1 cellular context compared by ENCODE assay signal in the genomic region with DNA sequence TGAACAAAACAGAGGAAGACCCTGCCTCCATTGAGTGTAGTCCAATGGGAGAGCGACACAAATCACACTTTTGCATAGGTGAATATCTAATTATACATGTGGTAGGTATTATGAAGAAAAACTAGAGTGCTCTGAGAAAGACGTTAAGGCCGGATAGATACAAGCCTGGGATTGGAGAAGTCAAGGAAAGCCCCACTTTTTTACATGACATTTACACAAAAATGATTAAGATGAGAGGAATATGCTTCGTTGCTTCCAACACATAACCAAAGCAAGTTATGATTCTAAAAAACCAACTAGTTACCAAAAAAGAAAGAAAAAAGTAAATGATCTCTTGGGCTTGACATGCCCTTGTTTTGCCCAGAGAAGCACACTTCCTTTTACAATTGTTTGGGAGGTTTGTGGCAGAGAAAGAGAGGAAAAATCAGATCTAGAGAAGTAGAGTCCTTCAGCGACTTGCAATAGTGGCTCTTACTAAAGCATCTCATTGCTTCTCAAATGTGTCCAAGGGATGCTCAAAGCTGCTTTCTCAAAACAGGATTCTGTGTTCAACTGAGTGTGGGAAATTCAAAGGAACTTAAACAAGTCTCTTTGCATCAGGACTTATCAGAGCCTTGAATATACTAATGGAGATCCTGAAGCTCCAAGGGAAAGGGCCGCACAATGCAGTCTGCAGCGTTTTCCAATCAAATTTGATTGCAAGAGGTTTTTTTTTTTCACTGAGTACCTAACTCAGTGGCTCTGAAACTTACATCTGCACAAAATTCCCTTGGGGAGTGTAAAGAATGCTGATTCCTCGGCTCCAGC.
TF ChIP-seq lines count a peak whose summit lies in the region.

No MANE protein-coding gene starts in this region.

TF ChIP-seq in GM23338, 12 proteins besides CTCF, POLR2A, EP300 and RAD21 (continued from another document):
- TF ChIP-seq ZNF462 (CRISPR knock-in tag; IDR thresholded peaks at IDR 0.05) (no peak), JUNB (IDR thresholded peaks at IDR 0.05; ENCODE audit: unreplicated experiment) (no peak), NANOG (IDR thresholded peaks at IDR 0.05; ENCODE audit: borderline replicate concordance) (no peak), ZNF114 (CRISPR knock-in tag; IDR thresholded peaks at IDR 0.05) (no peak), POLR2AphosphoS5 (IDR thresholded peaks at IDR 0.05; ENCODE audit: low read depth) (no peak), ZNF331 (CRISPR knock-in tag; IDR thresholded peaks at IDR 0.05; ENCODE audit: low read depth) (no peak), REST (IDR thresholded peaks at IDR 0.05; ENCODE audit: unreplicated experiment) (no peak)
- TF ChIP-seq, protein P1, sequence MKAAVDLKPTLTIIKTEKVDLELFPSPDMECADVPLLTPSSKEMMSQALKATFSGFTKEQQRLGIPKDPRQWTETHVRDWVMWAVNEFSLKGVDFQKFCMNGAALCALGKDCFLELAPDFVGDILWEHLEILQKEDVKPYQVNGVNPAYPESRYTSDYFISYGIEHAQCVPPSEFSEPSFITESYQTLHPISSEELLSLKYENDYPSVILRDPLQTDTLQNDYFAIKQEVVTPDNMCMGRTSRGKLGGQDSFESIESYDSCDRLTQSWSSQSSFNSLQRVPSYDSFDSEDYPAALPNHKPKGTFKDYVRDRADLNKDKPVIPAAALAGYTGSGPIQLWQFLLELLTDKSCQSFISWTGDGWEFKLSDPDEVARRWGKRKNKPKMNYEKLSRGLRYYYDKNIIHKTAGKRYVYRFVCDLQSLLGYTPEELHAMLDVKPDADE (IDR thresholded peaks at IDR 0.05) = no peak
